8 cellular contexts compared by ENCODE assay signal in the genomic region with DNA sequence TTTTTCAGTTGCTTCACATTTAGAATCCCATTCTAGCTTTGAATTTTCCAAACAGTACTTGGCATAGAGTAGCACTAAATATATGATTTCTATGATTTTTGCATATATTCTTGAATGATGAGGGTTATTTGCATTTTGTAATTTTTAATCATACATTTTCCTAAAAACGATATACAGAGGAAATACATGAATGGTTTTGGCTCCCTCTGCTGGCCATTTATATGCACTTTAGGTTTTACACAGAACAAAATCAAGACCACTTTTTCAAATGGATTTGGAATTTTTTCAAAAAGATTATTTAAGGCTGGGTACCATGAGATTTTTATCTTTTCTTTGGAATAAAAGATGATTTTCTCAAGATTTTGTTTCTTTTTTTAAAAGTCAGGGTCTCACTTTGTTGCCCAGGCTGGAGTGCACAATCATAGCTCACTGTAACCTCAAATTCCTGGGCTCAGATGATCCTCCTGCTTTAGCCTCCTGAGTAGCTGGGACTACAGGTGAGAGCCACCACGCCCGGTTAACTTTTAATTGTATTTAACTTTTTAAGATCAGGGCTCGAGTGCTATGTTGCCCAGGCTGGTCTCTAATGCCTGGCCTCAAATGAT. TPM values are rescaled to one million over a fixed set of nuclear protein-coding genes. Genes with fewer than 3 reads are reported as not detected.
DNase-seq lines count a peak whose midpoint lies in the region; ATAC-seq and TF ChIP-seq lines count a peak whose summit lies in the region.

No MANE protein-coding gene starts in this region.

- H3K4me3 ChIP-seq in BJ (ENCODE audit: low read depth, low read length) (no peak overlapping the region), neutrophil (ENCODE audit: low read depth in 1 of 2, low read length in 1 of 2) (no peak overlapping the region)

- no peaks in the 10 kb centered on the region for H3K9me3 ChIP-seq in neutrophil

- CTCF ChIA-PET in BJ (lab: Yijun Ruan, JAX), result interaction anchor here (0.6 to 3.1 kb wide), 18 partner anchors 8 to 757 kb away, joined by 3 to 29 read pairs (median 4); no protein-coding TSS in a partner anchor

- no peak for TF ChIP-seq POLR2A in erythroblast (IDR thresholded peaks at IDR 0.05; ENCODE audit: low read length)

- POLR2A ChIA-PET in BJ (lab: Charles Lee), result no interaction called here

- TF ChIP-seq CTCF in BJ (IDR thresholded peaks at IDR 0.05; ENCODE audit: insufficient read depth, low read depth, low read length) (peak; percentile 66), GM10266 (IDR thresholded peaks at IDR 0.05; ENCODE audit: control insufficient read depth, insufficient read depth, low read depth, missing control alignments) (peak; percentile 52), neutrophil (IDR thresholded peaks at IDR 0.05) (peak; percentile 60)

- H3K36me3 ChIP-seq in BJ (ENCODE audit: control insufficient read depth, insufficient read depth, low read length) (no peaks in the 10 kb centered on the region), neutrophil (no peaks in the 10 kb centered on the region)

- no peak for DNase-seq in BJ (ENCODE audit: low read depth)
- DNase-seq in GM10266 (ENCODE audit: extremely low spot score), result peak; percentile 36
- peak; percentile 35 for DNase-seq in HS-5 (ENCODE audit: low read depth)
- DNase-seq in erythroblast (lab: John Stamatoyannopoulos, UW), result peak; percentile 55 to 74
- DNase-seq in HuH-7.5 (ENCODE audit: low spot score), result no peak

- ATAC-seq in SK-N-SH treated with all-trans-retinoic acid at 6 μM for 48 hours (peak; percentile 83), HG03095 (IDR thresholded peaks at IDR 0.05; ENCODE audit: unreplicated experiment) (no peak)

- H3K4me1 ChIP-seq in neutrophil (ENCODE audit: control insufficient read depth in 1 of 2, insufficient read depth in 1 of 2, low read depth in 1 of 2, low read length in 1 of 2), result peaks cover 0 to 4% of the 10 kb centered on the region in 2 experiments

- peaks cover 4% of the 10 kb centered on the region for H3K27me3 ChIP-seq in BJ (ENCODE audit: control insufficient read depth, insufficient read depth, low read length)
- H3K27me3 ChIP-seq in neutrophil, result no peaks in the 10 kb centered on the region

- no peak overlapping the region for H3K27ac ChIP-seq in neutrophil

TF ChIP-seq in SK-N-SH treated with all-trans-retinoic acid at 6 μM for 48 hours, 23 proteins besides CTCF, POLR2A, EP300 and RAD21:
- no peak for TF ChIP-seq RARB (CRISPR knock-in tag; IDR thresholded peaks at IDR 0.05)
- TF ChIP-seq, protein P1, sequence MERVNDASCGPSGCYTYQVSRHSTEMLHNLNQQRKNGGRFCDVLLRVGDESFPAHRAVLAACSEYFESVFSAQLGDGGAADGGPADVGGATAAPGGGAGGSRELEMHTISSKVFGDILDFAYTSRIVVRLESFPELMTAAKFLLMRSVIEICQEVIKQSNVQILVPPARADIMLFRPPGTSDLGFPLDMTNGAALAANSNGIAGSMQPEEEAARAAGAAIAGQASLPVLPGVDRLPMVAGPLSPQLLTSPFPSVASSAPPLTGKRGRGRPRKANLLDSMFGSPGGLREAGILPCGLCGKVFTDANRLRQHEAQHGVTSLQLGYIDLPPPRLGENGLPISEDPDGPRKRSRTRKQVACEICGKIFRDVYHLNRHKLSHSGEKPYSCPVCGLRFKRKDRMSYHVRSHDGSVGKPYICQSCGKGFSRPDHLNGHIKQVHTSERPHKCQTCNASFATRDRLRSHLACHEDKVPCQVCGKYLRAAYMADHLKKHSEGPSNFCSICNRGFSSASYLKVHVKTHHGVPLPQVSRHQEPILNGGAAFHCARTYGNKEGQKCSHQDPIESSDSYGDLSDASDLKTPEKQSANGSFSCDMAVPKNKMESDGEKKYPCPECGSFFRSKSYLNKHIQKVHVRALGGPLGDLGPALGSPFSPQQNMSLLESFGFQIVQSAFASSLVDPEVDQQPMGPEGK (CRISPR knock-in tag; IDR thresholded peaks at IDR 0.05; ENCODE audit: borderline replicate concordance), result no peak
- TF ChIP-seq ZNF565 (CRISPR knock-in tag; conservative IDR thresholded peaks at IDR 0.05; ENCODE audit: low read depth), result no peak
- TF ChIP-seq, protein P2, sequence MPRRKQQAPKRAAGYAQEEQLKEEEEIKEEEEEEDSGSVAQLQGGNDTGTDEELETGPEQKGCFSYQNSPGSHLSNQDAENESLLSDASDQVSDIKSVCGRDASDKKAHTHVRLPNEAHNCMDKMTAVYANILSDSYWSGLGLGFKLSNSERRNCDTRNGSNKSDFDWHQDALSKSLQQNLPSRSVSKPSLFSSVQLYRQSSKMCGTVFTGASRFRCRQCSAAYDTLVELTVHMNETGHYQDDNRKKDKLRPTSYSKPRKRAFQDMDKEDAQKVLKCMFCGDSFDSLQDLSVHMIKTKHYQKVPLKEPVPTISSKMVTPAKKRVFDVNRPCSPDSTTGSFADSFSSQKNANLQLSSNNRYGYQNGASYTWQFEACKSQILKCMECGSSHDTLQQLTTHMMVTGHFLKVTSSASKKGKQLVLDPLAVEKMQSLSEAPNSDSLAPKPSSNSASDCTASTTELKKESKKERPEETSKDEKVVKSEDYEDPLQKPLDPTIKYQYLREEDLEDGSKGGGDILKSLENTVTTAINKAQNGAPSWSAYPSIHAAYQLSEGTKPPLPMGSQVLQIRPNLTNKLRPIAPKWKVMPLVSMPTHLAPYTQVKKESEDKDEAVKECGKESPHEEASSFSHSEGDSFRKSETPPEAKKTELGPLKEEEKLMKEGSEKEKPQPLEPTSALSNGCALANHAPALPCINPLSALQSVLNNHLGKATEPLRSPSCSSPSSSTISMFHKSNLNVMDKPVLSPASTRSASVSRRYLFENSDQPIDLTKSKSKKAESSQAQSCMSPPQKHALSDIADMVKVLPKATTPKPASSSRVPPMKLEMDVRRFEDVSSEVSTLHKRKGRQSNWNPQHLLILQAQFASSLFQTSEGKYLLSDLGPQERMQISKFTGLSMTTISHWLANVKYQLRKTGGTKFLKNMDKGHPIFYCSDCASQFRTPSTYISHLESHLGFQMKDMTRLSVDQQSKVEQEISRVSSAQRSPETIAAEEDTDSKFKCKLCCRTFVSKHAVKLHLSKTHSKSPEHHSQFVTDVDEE (CRISPR knock-in tag; IDR thresholded peaks at IDR 0.05), result no peak
- TF ChIP-seq ZFP3 (CRISPR knock-in tag; IDR thresholded peaks at IDR 0.05), result no peak
- no peak for TF ChIP-seq ARNTL (CRISPR knock-in tag; IDR thresholded peaks at IDR 0.05; ENCODE audit: borderline replicate concordance, low read depth)
- TF ChIP-seq TOX (CRISPR knock-in tag; IDR thresholded peaks at IDR 0.05; ENCODE audit: borderline replicate concordance), result no peak

RNA-seq across cellular contexts. Expression of a gene that starts 16.7 kb away (rescaled TPM):
- polyA plus RNA-seq in BJ (2011; rRNA removed), result 10.4 and 24.7 TPM in 2 replicates
- polyA minus RNA-seq in BJ (2011; rRNA and poly(A)+ RNA removed), result 2.7 and 6.2 TPM in 2 replicates

RNA-seq across cellular contexts. Expression of a gene that starts 35.9 kb away (rescaled TPM):
- polyA plus RNA-seq in BJ (2011; rRNA removed), result not detected in 2 replicates
- not detected in 2 replicates for polyA minus RNA-seq in BJ (2011; rRNA and poly(A)+ RNA removed)

Comparison
In these comparisons a context has a peak if more than half of its experiments do, and no peak if none do; other contexts are left out.
1. DNase-seq: peak in GM10266 (single experiment), HS-5 (single experiment) and erythroblast (2 of 2); none in BJ (single experiment) and HuH-7.5 (single experiment).
2. Peak in every context shown above with its lines, with median percentiles within 50 percentile points of each other: CTCF ChIP-seq.